In genomic region chr10:4278161-4278560, GRCh38 we compare ENCODE assay signal across 25 cellular contexts.
"Had no signal": no experiment of that assay in that cellular context is flagged by ENCODE, and none has a peak within 500 bp of the region (broad histone marks: within the 10 kb centered on the region; RNA-seq: fewer than 3 reads in every experiment).

No MANE protein-coding gene starts in this region.

- H3K9me3 ChIP-seq: adrenal gland, breast epithelium, colonic mucosa, esophagus squamous epithelium, heart right ventricle, mucosa of descending colon, thoracic aorta, upper lobe of right lung had no signal

- H3K4me3 ChIP-seq: adrenal gland, breast epithelium, colonic mucosa, dorsolateral prefrontal cortex, esophagus squamous epithelium, heart right ventricle, mucosa of descending colon, thoracic aorta, upper lobe of right lung had no signal

- H3K4me1 ChIP-seq: adrenal gland, breast epithelium had no signal

- H3K36me3 ChIP-seq: adrenal gland, breast epithelium, colonic mucosa, esophagus squamous epithelium, heart right ventricle, thoracic aorta, upper lobe of right lung had no signal

- H3K27me3 ChIP-seq: adrenal gland, breast epithelium, colonic mucosa, esophagus squamous epithelium, heart right ventricle, upper lobe of right lung had no signal

- H3K27ac ChIP-seq: adrenal gland, breast epithelium, colonic mucosa, dorsolateral prefrontal cortex, VCaP had no signal

- DNase-seq: activated CD4-positive, alpha-beta T cell treated with anti-CD3 and anti-CD28 coated beads for 1 hour; activated CD8-positive, alpha-beta memory T cell treated with anti-CD3 and anti-CD28 coated beads for 24 hours; activated CD8-positive, alpha-beta memory T cell treated with anti-CD3 and anti-CD28 coated beads, Interleukin-2, amount 50 U/mL, for 4 hours; activated naive CD4-positive, alpha-beta T cell; activated T-cell treated with anti-CD3 and anti-CD28 coated beads, Interleukin-2, amount 50 U/mL, for 24 hours; adrenal gland; colonic mucosa; dorsolateral prefrontal cortex; effector memory CD8-positive, alpha-beta T cell; esophagus squamous epithelium; heart right ventricle; left colon; mesendoderm; mucosa of descending colon; naive B cell; occipital lobe; posterior cingulate gyrus; stimulated activated CD4-positive, alpha-beta T cell treated with anti-CD3 and anti-CD28 coated beads, Interleukin-4, amount 100 ng/mL, for 24 hours; stimulated activated naive CD4-positive, alpha-beta T cell treated with Interleukin-2 at 50 U/mL for 16 hours; T-cell; upper lobe of right lung had no signal

- ATAC-seq: effector memory CD8-positive, alpha-beta T cell; left colon; mucosa of descending colon; sciatic nerve; T-cell; upper lobe of right lung had no signal
